Comparison of ENCODE assay signal across 8 cellular contexts in genomic region chr1:92484171-92484471, GRCh38. TPM values are rescaled to one million over a fixed set of nuclear protein-coding genes. Genes with fewer than 3 reads are reported as not detected.
DNase-seq lines count a peak whose midpoint lies in the region; ATAC-seq and TF ChIP-seq lines count a peak whose summit lies in the region.

No MANE protein-coding gene starts in this region.

- peaks cover 13% of the 10 kb centered on the region; the same call in 1 of the 2 replicates for H3F3A ChIP-seq in GM23338 (replicated peaks; ENCODE audit: low read depth)

- H3K4me2 ChIP-seq in GM23338 = peak overlapping the region; percentile 97

- ATAC-seq in GM23338 (no peak), RWPE2 (ENCODE audit: low read depth) (no peak), GM19463 (IDR thresholded peaks at IDR 0.05; ENCODE audit: unreplicated experiment) (no peak), GM18873 (IDR thresholded peaks at IDR 0.05; ENCODE audit: low FRiP score, unreplicated experiment) (no peak)

- H3K79me2 ChIP-seq in GM23338 (replicated peaks; ENCODE audit: insufficient read depth) = no peaks in the 10 kb centered on the region

- DNase-seq in GM23338 (ENCODE audit: low spot score) = no peak
- DNase-seq in RWPE2 (ENCODE audit: low spot score) = no peak
- DNase-seq in fibroblast of villous mesenchyme (ENCODE audit: low read depth) = no peak
- no peak for DNase-seq in retinal pigment epithelial cell (ENCODE audit: low read depth)
- DNase-seq in UCSD-AML1 (lab: John Stamatoyannopoulos, UW; ENCODE audit: unreplicated experiment) = no peak
- no peak for DNase-seq in occipital lobe (lab: John Stamatoyannopoulos, UW)

- no peak overlapping the region for H3K27ac Mint-ChIP-seq in GM23338

- H3K4me1 Mint-ChIP-seq in GM23338 = peaks cover 35% of the 10 kb centered on the region

- H3K36me3 Mint-ChIP-seq in GM23338 (ENCODE audit: low read depth) = peaks cover 12% of the 10 kb centered on the region

- no peaks in the 10 kb centered on the region; the same call in 1 of the 2 replicates for H3K9me2 ChIP-seq in GM23338 (ENCODE audit: insufficient read depth)

- H3K4me3 Mint-ChIP-seq in GM23338 = peak overlapping the region; percentile 75

- no peaks in the 10 kb centered on the region; the same call in 1 of the 2 replicates for H3K36me3 ChIP-seq in GM23338 (ENCODE audit: insufficient read depth)
- H3K36me3 ChIP-seq in RWPE2 (ENCODE audit: low read depth) = no peaks in the 10 kb centered on the region

- H3K4me1 ChIP-seq in GM23338 (ENCODE audit: insufficient read depth) = peaks cover 18% of the 10 kb centered on the region
- H3K4me1 ChIP-seq in RWPE2 (ENCODE audit: insufficient read depth, poor library complexity, severe bottlenecking) = no peaks in the 10 kb centered on the region

- no peaks in the 10 kb centered on the region for H3K9me3 ChIP-seq in RWPE2 (ENCODE audit: severe bottlenecking)

- peak overlapping the region; percentile 75 for H3K4me3 ChIP-seq in GM23338
- H3K4me3 ChIP-seq in RWPE2 (ENCODE audit: severe bottlenecking) = peak overlapping the region; percentile 3
- H3K4me3 ChIP-seq in fibroblast of villous mesenchyme (ENCODE audit: low read depth, low read length) = peak overlapping the region; percentile 6
- H3K4me3 ChIP-seq in retinal pigment epithelial cell (ENCODE audit: low read length) = peak overlapping the region; percentile 17

- H3K9me3 Mint-ChIP-seq in GM23338 = peaks cover 18% of the 10 kb centered on the region

- H2AFZ ChIP-seq in GM23338 = peak overlapping the region; percentile 97

- H3K27me3 ChIP-seq in GM23338 (ENCODE audit: insufficient read depth) (peaks cover 100% of the 10 kb centered on the region), RWPE2 (ENCODE audit: insufficient read depth, poor library complexity, severe bottlenecking) (peaks cover 97% of the 10 kb centered on the region)

- peaks cover 97% of the 10 kb centered on the region for H3K27me3 Mint-ChIP-seq in GM23338 (ENCODE audit: insufficient read depth, low read depth, poor library complexity)

- H4K20me1 ChIP-seq in GM23338 (replicated peaks; ENCODE audit: insufficient read depth) = peaks cover 3% of the 10 kb centered on the region

- H3K27ac ChIP-seq in GM23338 (ENCODE audit: low read depth) = no peak overlapping the region
- no peak overlapping the region for H3K27ac ChIP-seq in RWPE2 (ENCODE audit: poor library complexity, severe bottlenecking)

- TF ChIP-seq CTCF in GM23338 (conservative IDR thresholded peaks at IDR 0.05; ENCODE audit: low read depth in 2 of 2) (no peak), RWPE2 (IDR thresholded peaks at IDR 0.05; ENCODE audit: poor library complexity, severe bottlenecking) (no peak), fibroblast of villous mesenchyme (IDR thresholded peaks at IDR 0.05; ENCODE audit: insufficient read depth, low read depth, low read length) (no peak), retinal pigment epithelial cell (conservative IDR thresholded peaks at IDR 0.05; ENCODE audit: low read depth, low read length) (no peak)

TF ChIP-seq in GM23338, 12 proteins besides CTCF, POLR2A, EP300 and RAD21 (continues in another document):
- TF ChIP-seq CREB1 (CRISPR knock-in tag; IDR thresholded peaks at IDR 0.05; ENCODE audit: low read depth) (no peak), ZNF331 (CRISPR knock-in tag; IDR thresholded peaks at IDR 0.05; ENCODE audit: low read depth) (no peak), REST (IDR thresholded peaks at IDR 0.05; ENCODE audit: unreplicated experiment) (no peak), EZH2phosphoT487 (IDR thresholded peaks at IDR 0.05; ENCODE audit: unreplicated experiment) (no peak), EZH2 (IDR thresholded peaks at IDR 0.05; ENCODE audit: low read depth, unreplicated experiment) (no peak), STAT1 (IDR thresholded peaks at IDR 0.05; ENCODE audit: unreplicated experiment) (no peak), ETS1 (IDR thresholded peaks at IDR 0.05) (no peak), NANOG (IDR thresholded peaks at IDR 0.05; ENCODE audit: borderline replicate concordance) (no peak), ZNF114 (CRISPR knock-in tag; IDR thresholded peaks at IDR 0.05) (no peak)

RNA-seq across cellular contexts. Expression of gene GFI1, which starts 2.6 kb away (rescaled TPM):
- total RNA-seq in GM23338 (2014; rRNA removed; shearing (Covaris generic)) = 0.21 TPM in 1 of 2 replicates, not detected in the other
- polyA plus RNA-seq in GM23338 (2016; fragmentation: Nextera tagmentation; extraction: Ambion mirVana) = 0.12 TPM in 1 of 2 replicates, not detected in the other
- total RNA-seq in fibroblast of villous mesenchyme = under 0.01 TPM in 2 replicates
- total RNA-seq in occipital lobe = not detected

Comparison
In these comparisons a context has a peak if more than half of its experiments do, and no peak if none do; other contexts are left out.
1. H3K4me3 ChIP-seq: peak in every context shown above with its lines; median percentile 75 in GM23338; 17 in retinal pigment epithelial cell; 6 in fibroblast of villous mesenchyme; 3 in RWPE2.